ENCODE assay signal across 34 cellular contexts in genomic region chr20:21435576-21435975, GRCh38. TPM values are rescaled to one million over a fixed set of nuclear protein-coding genes. Genes with fewer than 3 reads are reported as not detected.
A peak's percentile ranks its signal among the peaks of the same experiment; 100 is the strongest.
DNase-seq lines count a peak whose midpoint lies in the region; ATAC-seq and TF ChIP-seq lines count a peak whose summit lies in the region.
"Had no signal": no experiment of that assay in that cellular context is flagged by ENCODE, and none has a peak within 500 bp of the region (broad histone marks: within the 10 kb centered on the region; RNA-seq: fewer than 3 reads in every experiment).

No MANE protein-coding gene starts in this region.

- intact Hi-C loops in CD4-positive, alpha-beta T cell (cut with DNase I, micrococcal nuclease): no loop called here

- H3K27me3 ChIP-seq in CD4-positive, alpha-beta T cell (ENCODE audit: control insufficient read depth, insufficient read depth, low read length): peaks cover 1% of the 10 kb centered on the region
- H3K27me3 ChIP-seq: gastrocnemius medialis, Peyer's patch, SJCRH30 had no signal

- H3K9me3 ChIP-seq in CD4-positive, alpha-beta T cell (ENCODE audit: control insufficient read depth, low read length): no peaks in the 10 kb centered on the region
- H3K9me3 ChIP-seq: A549, Caco-2, esophagus squamous epithelium, gastrocnemius medialis, neutrophil, Peyer's patch, psoas muscle, SJCRH30 had no signal

- CTCF ChIA-PET in CD4-positive, alpha-beta T cell (lab: Charles Lee): no interaction called here

- no peaks in the 10 kb centered on the region for H3K9me3 Mint-ChIP-seq in CD4-positive, alpha-beta T cell
- H3K9me3 Mint-ChIP-seq: effector memory CD8-positive, alpha-beta T cell had no signal

- no peak overlapping the region for H3K4me3 Mint-ChIP-seq in CD4-positive, alpha-beta T cell
- H3K4me3 Mint-ChIP-seq: activated CD4-positive, alpha-beta T cell treated with anti-CD3 and anti-CD28 coated beads for 36 hours; effector memory CD8-positive, alpha-beta T cell had no signal

- H3K27ac Mint-ChIP-seq in CD4-positive, alpha-beta T cell: no peak overlapping the region
- H3K27ac Mint-ChIP-seq: activated CD4-positive, alpha-beta T cell treated with anti-CD3 and anti-CD28 coated beads for 36 hours; effector memory CD8-positive, alpha-beta T cell had no signal

- no peaks in the 10 kb centered on the region for H3K36me3 Mint-ChIP-seq in CD4-positive, alpha-beta T cell (ENCODE audit: low read depth)

- peak; percentile 36 for DNase-seq in ACHN
- DNase-seq in LHCN-M2 (ENCODE audit: low read depth): peak; percentile 27
- peak; percentile 71 for DNase-seq in astrocyte of the hippocampus (ENCODE audit: low read depth, low spot score)
- DNase-seq in kidney tubule cell (ENCODE audit: low spot score): peak; percentile 61
- no peak for DNase-seq in hypothalamus (lab: John Stamatoyannopoulos, UW)
- no peak for DNase-seq in CD4-positive, alpha-beta T cell
- no peak for DNase-seq in stimulated activated CD4-positive, alpha-beta T cell treated with anti-CD3 and anti-CD28 coated beads, Interleukin-15, amount 100 ng/mL, for 24 hours
- DNase-seq: activated CD4-positive, alpha-beta T cell treated with anti-CD3 and anti-CD28 coated beads for 36 hours; activated gamma-delta T cell; Caco-2; DMS79; effector memory CD8-positive, alpha-beta T cell; esophagus squamous epithelium; gastrocnemius medialis; hippocampal formation; NCI-H2171; NCI-H524; NK-92 treated with Interleukin-12 subunit alpha and Interleukin-12 subunit beta, amount 100 ng/mL, for 24 hours; Peyer's patch; psoas muscle; SJCRH30; stimulated activated CD4-positive, alpha-beta T cell treated with anti-CD3 and anti-CD28 coated beads, Interleukin-1b, Interleukin-23, amount 100 ng/mL, for 48 hours had no signal

- no peak for TF ChIP-seq CTCF in CD4-positive, alpha-beta T cell (IDR thresholded peaks at IDR 0.05)

- H3K27ac ChIP-seq in CD4-positive, alpha-beta T cell (ENCODE audit: low read depth, low read length): no peak overlapping the region
- H3K27ac ChIP-seq: A549, coronary artery, esophagus squamous epithelium, gastrocnemius medialis, neutrophil, Peyer's patch, psoas muscle, SJCRH30 had no signal

- peaks cover 54% of the 10 kb centered on the region for H3K27me3 Mint-ChIP-seq in CD4-positive, alpha-beta T cell

- in situ Hi-C loops in ACHN (cut with HindIII; ENCODE audit: low pct_ligation_motif_present, low pct_unique_long_range_greater_than_20kb, low sequenced_read_pairs): no loop called here

- H3K4me1 Mint-ChIP-seq in CD4-positive, alpha-beta T cell (ENCODE audit: low read depth): no peaks in the 10 kb centered on the region
- H3K4me1 Mint-ChIP-seq: activated CD4-positive, alpha-beta T cell treated with anti-CD3 and anti-CD28 coated beads for 36 hours had no signal

- POLR2A ChIA-PET in CD4-positive, alpha-beta T cell (lab: Charles Lee): no interaction called here

- no peak for ATAC-seq in CD4-positive, alpha-beta T cell (ENCODE audit: poor library complexity)
- ATAC-seq in HG02884 (IDR thresholded peaks at IDR 0.05; ENCODE audit: unreplicated experiment): no peak
- ATAC-seq: activated CD4-positive, alpha-beta T cell treated with anti-CD3 and anti-CD28 coated beads for 36 hours; effector memory CD8-positive, alpha-beta T cell; gastrocnemius medialis; K562; psoas muscle had no signal

RNA-seq across cellular contexts. Expression of gene NKX2-4, which starts 38.2 kb away (rescaled TPM):
- not detected in 2 replicates for total RNA-seq in LHCN-M2 (2014; rRNA removed)
- polyA plus RNA-seq in LHCN-M2 (2012): not detected
- total RNA-seq in CD4-positive, alpha-beta T cell: not detected
- total RNA-seq: activated CD4-positive, alpha-beta T cell treated with anti-CD3 and anti-CD28 coated beads for 36 hours; bronchial epithelial cell; Caco-2; esophagus squamous epithelium; gastrocnemius medialis; K562; lung; Peyer's patch; psoas muscle; skeletal muscle tissue; subcutaneous adipose tissue; T-helper 1 cell treated with Interleukin-12 subunit alpha and Interleukin-12 subunit beta and Interleukin-4 antibody, amounts not matched to agents 30 ng/mL and 1 ng/mL, for 36 hours; urinary bladder had no signal
- polyA plus RNA-seq: A549, BJ, K562, lung, psoas muscle, urinary bladder had no signal

Comparison
In these comparisons a context has a peak if more than half of its experiments do, and no peak if none do; other contexts are left out.
1. DNase-seq: peak in ACHN (single experiment), LHCN-M2 (single experiment), astrocyte of the hippocampus (single experiment) and kidney tubule cell (single experiment); none in hypothalamus (0 of 51), CD4-positive, alpha-beta T cell (0 of 10) and stimulated activated CD4-positive, alpha-beta T cell treated with anti-CD3 and anti-CD28 coated beads, Interleukin-15, amount 100 ng/mL, for 24 hours (single experiment).